ENCODE assay signal across 8 cellular contexts in genomic region chr3:53254190-53254809, GRCh38. TPM values are rescaled to one million over a fixed set of nuclear protein-coding genes. Genes with fewer than 3 reads are reported as not detected.
DNase-seq lines count a peak whose midpoint lies in the region; ATAC-seq and TF ChIP-seq lines count a peak whose summit lies in the region.

No MANE protein-coding gene starts in this region.

- H3K36me3 Mint-ChIP-seq in Caco-2 (ENCODE audit: insufficient read depth, unreplicated experiment), result peaks cover 40% of the 10 kb centered on the region
- H3K36me3 Mint-ChIP-seq in activated T-helper 2 cell treated with anti-CD3 and anti-CD28 coated beads, Interferon-gamma antibody, Interleukin-2, Interleukin-4, amounts not matched to agents 10 μg/mL and 5 μg/mL and 100 μg/mL, durations not matched to agents 14 hours and 24 hours and 36 hours (ENCODE audit: low read depth), result peaks cover 29% of the 10 kb centered on the region

- H3K36me3 ChIP-seq in Caco-2 (ENCODE audit: control insufficient read depth, insufficient read depth, low read length), result no peaks in the 10 kb centered on the region
- H3K36me3 ChIP-seq in right atrium auricular region, result no peaks in the 10 kb centered on the region

- H3K4me1 Mint-ChIP-seq in Caco-2 (ENCODE audit: low read depth, unreplicated experiment), result peaks cover 8% of the 10 kb centered on the region
- H3K4me1 Mint-ChIP-seq in activated T-helper 2 cell treated with anti-CD3 and anti-CD28 coated beads, Interferon-gamma antibody, Interleukin-2, Interleukin-4, amounts not matched to agents 10 μg/mL and 5 μg/mL and 100 μg/mL, durations not matched to agents 14 hours and 24 hours and 36 hours (ENCODE audit: low read depth), result peaks cover 35% of the 10 kb centered on the region

- peak overlapping the region; percentile 84 to 90 for H3K27ac ChIP-seq in right atrium auricular region

- no peaks in the 10 kb centered on the region for H3K9me3 Mint-ChIP-seq in Caco-2 (ENCODE audit: unreplicated experiment)
- no peaks in the 10 kb centered on the region for H3K9me3 Mint-ChIP-seq in activated T-helper 2 cell treated with anti-CD3 and anti-CD28 coated beads, Interferon-gamma antibody, Interleukin-2, Interleukin-4, amounts not matched to agents 10 μg/mL and 5 μg/mL and 100 μg/mL, durations not matched to agents 14 hours and 24 hours and 36 hours

- DNase-seq in Caco-2 (no peak), right atrium auricular region (ENCODE audit: low spot score) (no peak), sciatic nerve (ENCODE audit: low spot score) (no peak), NCI-H1694 (lab: John Stamatoyannopoulos, UW) (no peak), AML-193 (lab: John Stamatoyannopoulos, UW) (no peak)
- no peak for DNase-seq in activated T-helper 2 cell treated with anti-CD3 and anti-CD28 coated beads, Interferon-gamma antibody, Interleukin-2, Interleukin-4, amounts not matched to agents 10 μg/mL and 5 μg/mL and 100 μg/mL, durations not matched to agents 14 hours and 24 hours and 36 hours (ENCODE audit: low spot score)

- no peaks in the 10 kb centered on the region for H3K27me3 Mint-ChIP-seq in Caco-2 (ENCODE audit: insufficient read depth, unreplicated experiment)
- H3K27me3 Mint-ChIP-seq in activated T-helper 2 cell treated with anti-CD3 and anti-CD28 coated beads, Interferon-gamma antibody, Interleukin-2, Interleukin-4, amounts not matched to agents 10 μg/mL and 5 μg/mL and 100 μg/mL, durations not matched to agents 14 hours and 24 hours and 36 hours (ENCODE audit: low read depth), result no peaks in the 10 kb centered on the region

- BruUV-seq in Caco-2 (replicated peaks; lab: Mats Ljungman, UMichigan), result TSS peak; percentile 31

- peak overlapping the region; percentile 71 for H3K27ac Mint-ChIP-seq in Caco-2 (ENCODE audit: unreplicated experiment)
- peak overlapping the region; percentile 85 for H3K27ac Mint-ChIP-seq in activated T-helper 2 cell treated with anti-CD3 and anti-CD28 coated beads, Interferon-gamma antibody, Interleukin-2, Interleukin-4, amounts not matched to agents 10 μg/mL and 5 μg/mL and 100 μg/mL, durations not matched to agents 14 hours and 24 hours and 36 hours

- H3K4me3 ChIP-seq in Caco-2 (ENCODE audit: low read depth, low read length), result peak overlapping the region; percentile 73
- H3K4me3 ChIP-seq in right atrium auricular region, result peak overlapping the region; percentile 75 to 81

- H3K9me3 ChIP-seq in Caco-2 (no peaks in the 10 kb centered on the region), right atrium auricular region (no peaks in the 10 kb centered on the region)

- peaks cover 20% of the 10 kb centered on the region for H3K4me1 ChIP-seq in Caco-2
- peaks cover 0 to 61% of the 10 kb centered on the region in 2 donors for H3K4me1 ChIP-seq in right atrium auricular region

- POLR2A ChIA-PET in Caco-2 (lab: Charles Lee), result interaction anchor here (1.6 kb wide), 1 partner anchor 16 kb away, joined by 5 read pairs; no protein-coding TSS in a partner anchor

- CTCF ChIA-PET in Caco-2 (lab: Charles Lee), result no interaction called here

- intact Hi-C loops in Caco-2 (cut with micrococcal nuclease; ENCODE audit: unreplicated experiment), result loop anchor here (2.0 kb wide), 1 partner anchor 17 kb away; no protein-coding TSS in a partner anchor
- intact Hi-C loops in activated T-helper 2 cell treated with anti-CD3 and anti-CD28 coated beads, Interferon-gamma antibody, Interleukin-2, Interleukin-4, amounts not matched to agents 10 μg/mL and 5 μg/mL and 100 μg/mL, durations not matched to agents 14 hours and 24 hours and 36 hours (cut with micrococcal nuclease), result no loop called here
- intact Hi-C loops in sciatic nerve (cut with DNase I), result no loop called here

- H3K4me3 Mint-ChIP-seq in Caco-2 (ENCODE audit: unreplicated experiment), result peak overlapping the region; percentile 79
- H3K4me3 Mint-ChIP-seq in activated T-helper 2 cell treated with anti-CD3 and anti-CD28 coated beads, Interferon-gamma antibody, Interleukin-2, Interleukin-4, amounts not matched to agents 10 μg/mL and 5 μg/mL and 100 μg/mL, durations not matched to agents 14 hours and 24 hours and 36 hours (ENCODE audit: low read depth), result peak overlapping the region; percentile 91

- TF ChIP-seq CTCF in Caco-2 (IDR thresholded peaks at IDR 0.05; ENCODE audit: insufficient read depth in 1 of 2, low read depth in 1 of 2, low read length in 1 of 2, severe bottlenecking in 1 of 2, unreplicated experiment in 1 of 2) (no peak), right atrium auricular region (IDR thresholded peaks at IDR 0.05) (no peak)

- H3K27me3 ChIP-seq in Caco-2 (replicated peaks; ENCODE audit: control insufficient read depth, insufficient read depth, low read length) (no peaks in the 10 kb centered on the region), right atrium auricular region (no peaks in the 10 kb centered on the region)

- peak; percentile 0 for ATAC-seq in HG02759 (IDR thresholded peaks at IDR 0.05; ENCODE audit: unreplicated experiment)
- peak; percentile 9 for ATAC-seq in sciatic nerve
- no peak for ATAC-seq in HG03135 (IDR thresholded peaks at IDR 0.05; ENCODE audit: unreplicated experiment)

RNA-seq across cellular contexts. Expression of gene TKT, which starts 1.5 kb away (rescaled TPM):
- total RNA-seq in Caco-2 (2022), result 339 and 381 TPM in 2 replicates
- total RNA-seq in activated T-helper 2 cell treated with anti-CD3 and anti-CD28 coated beads, Interferon-gamma antibody, Interleukin-2, Interleukin-4, amounts not matched to agents 10 μg/mL and 5 μg/mL and 100 μg/mL, durations not matched to agents 14 hours and 24 hours and 36 hours, result 363 and 374 TPM in 2 replicates
- 10 to 100 TPM; 48.8 to 62.8 TPM for total RNA-seq in right atrium auricular region
- 219 TPM for total RNA-seq in sciatic nerve
